In the genomic region with DNA sequence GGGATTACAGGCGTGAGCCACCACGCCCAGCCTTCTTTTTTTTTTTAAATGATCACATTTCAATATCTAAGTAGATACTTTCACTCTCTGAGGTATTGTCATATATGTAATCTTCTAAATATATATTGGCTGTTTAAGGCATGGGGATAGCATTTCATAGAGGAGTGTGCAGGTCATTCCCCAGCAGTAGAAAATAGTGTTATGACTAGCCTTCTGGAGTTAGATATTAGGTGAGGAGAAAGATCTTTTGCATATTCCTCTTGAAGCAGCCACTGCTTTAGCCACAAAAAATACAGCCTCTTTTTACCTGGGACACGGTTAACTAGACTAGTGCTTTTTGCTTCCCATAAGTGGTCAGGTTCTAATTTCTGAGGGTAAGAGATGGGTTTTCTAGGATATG, we compare ENCODE assay signal across 11 cellular contexts. TPM values are rescaled to one million over a fixed set of nuclear protein-coding genes. Genes with fewer than 3 reads are reported as not detected.
DNase-seq lines count a peak whose midpoint lies in the region; ATAC-seq and TF ChIP-seq lines count a peak whose summit lies in the region.
"Had no signal": no experiment of that assay in that cellular context is flagged by ENCODE, and none has a peak within 500 bp of the region (broad histone marks: within the 10 kb centered on the region; RNA-seq: fewer than 3 reads in every experiment).

No MANE protein-coding gene starts in this region.

- DNase-seq in GM12865 (ENCODE audit: low read depth), result peak; percentile 41
- DNase-seq in tibial artery, result no peak
- DNase-seq in osteoblast (ENCODE audit: insufficient read length, low spot score, missing footprints), result no peak
- no peak for DNase-seq in dorsolateral prefrontal cortex
- DNase-seq in esophagus squamous epithelium (lab: John Stamatoyannopoulos, UW), result no peak
- DNase-seq: midbrain, NCI-H2171 had no signal

- H3K4me3 ChIP-seq in GM12865 (ENCODE audit: low read depth, low read length), result no peak overlapping the region
- H3K4me3 ChIP-seq in tibial artery, result no peak overlapping the region
- H3K4me3 ChIP-seq in osteoblast (ENCODE audit: insufficient read depth, low read length), result no peak overlapping the region
- H3K4me3 ChIP-seq in dorsolateral prefrontal cortex, result no peak overlapping the region
- no peak overlapping the region for H3K4me3 ChIP-seq in esophagus squamous epithelium

- H3K4me1 ChIP-seq in tibial artery (peaks cover 0 to 66% (median 33%) of the 10 kb centered on the region in 4 donors), osteoblast (ENCODE audit: insufficient read depth, low read length) (peaks cover 21% of the 10 kb centered on the region), esophagus squamous epithelium (peaks cover 3 to 67% (median 7%) of the 10 kb centered on the region in 3 donors)

- no peak for TF ChIP-seq POLR2A in esophagus squamous epithelium (IDR thresholded peaks at IDR 0.05)

- no peaks in the 10 kb centered on the region for H3K9me3 ChIP-seq in tibial artery
- no peaks in the 10 kb centered on the region for H3K9me3 ChIP-seq in osteoblast (ENCODE audit: low read depth, low read length)
- no peaks in the 10 kb centered on the region for H3K9me3 ChIP-seq in esophagus squamous epithelium

- H3K36me3 ChIP-seq in tibial artery, result no peaks in the 10 kb centered on the region
- H3K36me3 ChIP-seq in osteoblast (ENCODE audit: insufficient read depth, low read length), result no peaks in the 10 kb centered on the region
- no peaks in the 10 kb centered on the region for H3K36me3 ChIP-seq in esophagus squamous epithelium

- peaks cover 30% of the 10 kb centered on the region for H4K20me1 ChIP-seq in osteoblast (ENCODE audit: insufficient read depth, low read length)

- no peak overlapping the region for H2AFZ ChIP-seq in osteoblast (ENCODE audit: low read length)

- TF ChIP-seq CTCF in GM12865 (IDR thresholded peaks at IDR 0.05; ENCODE audit: insufficient read depth, low read depth, low read length, missing control alignments) (no peak), tibial artery (IDR thresholded peaks at IDR 0.05) (no peak), osteoblast (IDR thresholded peaks at IDR 0.05; ENCODE audit: extremely low read depth, low read depth, low read length) (no peak), dorsolateral prefrontal cortex (IDR thresholded peaks at IDR 0.05 in 54 of 56, conservative IDR thresholded peaks at IDR 0.05 in 2 of 56; ENCODE audit: low read depth in 1 of 56, partially characterized antibody in 56 of 56) (no peak), esophagus squamous epithelium (IDR thresholded peaks at IDR 0.05) (no peak)

- H3K27ac ChIP-seq in tibial artery, result no peak overlapping the region
- no peak overlapping the region for H3K27ac ChIP-seq in osteoblast (ENCODE audit: low read depth, low read length)
- peak overlapping the region in 10 of 59 donors; percentile 6 to 90 (median 22) for H3K27ac ChIP-seq in dorsolateral prefrontal cortex
- H3K27ac ChIP-seq in esophagus squamous epithelium, result no peak overlapping the region

- H3K4me2 ChIP-seq in osteoblast (ENCODE audit: insufficient read depth, low read length), result no peak overlapping the region

- H3K27me3 ChIP-seq in tibial artery (no peaks in the 10 kb centered on the region), osteoblast (ENCODE audit: insufficient read depth, low read length) (no peaks in the 10 kb centered on the region), dorsolateral prefrontal cortex (no peaks in the 10 kb centered on the region), esophagus squamous epithelium (no peaks in the 10 kb centered on the region)

- peak; percentile 55 for ATAC-seq in GM19324 (IDR thresholded peaks at IDR 0.05; ENCODE audit: low FRiP score, unreplicated experiment)
- peak; percentile 66 for ATAC-seq in HG02763 (IDR thresholded peaks at IDR 0.05; ENCODE audit: unreplicated experiment)
- ATAC-seq in HG03521 (IDR thresholded peaks at IDR 0.05; ENCODE audit: unreplicated experiment), result peak; percentile 69
- ATAC-seq: SK-N-SH treated with all-trans-retinoic acid at 6 μM for 48 hours had no signal

- 87 to 88% methylated on average over 3 of the region's 3 CpGs for WGBS in esophagus squamous epithelium, 2 donors

- intact Hi-C loops in tibial artery (cut with DNase I; ENCODE audit: low total_unique reads) (no loop called here), dorsolateral prefrontal cortex (cut with DNase I) (no loop called here), esophagus squamous epithelium (cut with DNase I) (no loop called here)

- H3K79me2 ChIP-seq in osteoblast (ENCODE audit: insufficient read depth, low read length), result peaks cover 87% of the 10 kb centered on the region

RNA-seq across cellular contexts. Expression of a gene that starts 28.9 kb away (rescaled TPM):
- 439 and 1,018 TPM in 2 replicates for total RNA-seq in osteoblast
- total RNA-seq in dorsolateral prefrontal cortex, result 100 to 1,000 TPM; 171 to 457 (median 267) TPM
- 100 to 1,000 TPM in 3 of 4 donors, 10 to 100 TPM in 1; 52.5 to 214 (median 145) TPM for total RNA-seq in esophagus squamous epithelium
